Comparison of ENCODE assay signal across 25 cellular contexts in the genomic region with DNA sequence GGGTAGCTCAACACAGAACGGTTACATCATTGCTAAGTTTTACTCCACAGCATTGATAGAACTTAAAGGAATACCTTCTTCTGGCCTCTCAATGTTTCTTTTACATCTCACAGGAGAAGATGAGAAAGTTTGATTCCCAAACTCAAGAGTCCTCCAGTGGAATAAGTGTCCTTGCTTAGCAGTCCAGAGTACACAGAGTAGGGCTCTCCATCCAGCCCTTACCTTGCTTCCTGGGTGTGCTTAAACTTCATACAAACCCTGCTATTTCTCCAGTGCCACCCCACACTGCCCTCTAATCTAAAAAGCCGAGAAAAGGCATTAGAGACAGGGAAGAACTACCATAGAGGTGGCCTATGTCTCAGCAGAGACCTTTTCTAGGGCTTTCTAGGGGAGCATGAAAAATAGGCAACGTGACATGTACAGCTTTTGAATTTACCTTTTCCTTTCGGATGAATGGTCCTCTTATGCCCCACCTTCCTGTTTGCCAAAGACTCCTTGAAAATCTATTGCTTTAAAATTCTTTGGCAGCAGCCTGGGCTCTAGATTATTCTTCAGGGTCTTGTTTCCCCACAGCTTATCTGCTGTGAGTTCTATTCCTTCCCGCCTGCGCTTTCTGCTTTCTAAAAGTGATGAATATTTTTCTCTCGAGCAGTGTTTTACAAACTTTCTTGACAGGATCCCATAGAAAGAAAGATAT. TPM values are rescaled to one million over a fixed set of nuclear protein-coding genes. Genes with fewer than 3 reads are reported as not detected.
A peak's percentile ranks its signal among the peaks of the same experiment; 100 is the strongest.
DNase-seq lines count a peak whose midpoint lies in the region; ATAC-seq and TF ChIP-seq lines count a peak whose summit lies in the region.
"Had no signal": no experiment of that assay in that cellular context is flagged by ENCODE, and none has a peak within 500 bp of the region (broad histone marks: within the 10 kb centered on the region; RNA-seq: fewer than 3 reads in every experiment).

No MANE protein-coding gene starts in this region.

- no peak for DNase-seq in PC-9
- no peak for DNase-seq in left lung
- peak; percentile 35 for DNase-seq in lung (ENCODE audit: low spot score)
- peak in 1 of 2 donors; percentile 58 for DNase-seq in upper lobe of left lung
- DNase-seq in heart right ventricle = no peak
- no peak for DNase-seq in Ammon's horn (ENCODE audit: low spot score)
- DNase-seq: 8988T; ACHN; AML-193; C1 segment of cervical spinal cord; Calu3; CD4-positive, alpha-beta memory T cell; COR-L47; DMS53; DMS79 treated with DMSO at 0.1 percent for 48 hours; GF-D8; H7; HCEC 1CT had no signal

- peak; percentile 90 for ATAC-seq in left lung
- ATAC-seq in lung (ENCODE audit: insufficient read depth, low FRiP score) = peak; percentile 27
- peak; percentile 25 to 79 for ATAC-seq in upper lobe of left lung (ENCODE audit: low FRiP score in 2 of 2)
- no peak for ATAC-seq in GM21390 (IDR thresholded peaks at IDR 0.05; ENCODE audit: unreplicated experiment)
- no peak for ATAC-seq in heart right ventricle
- ATAC-seq in HG02678 (IDR thresholded peaks at IDR 0.05; ENCODE audit: unreplicated experiment) = no peak
- ATAC-seq: A549 had no signal

- H3K4me3 ChIP-seq in PC-9 (no peak overlapping the region), left lung (no peak overlapping the region), lung (no peak overlapping the region), upper lobe of left lung (no peak overlapping the region), heart right ventricle (no peak overlapping the region)
- H3K4me3 ChIP-seq: A549 had no signal

- H3K4me2 ChIP-seq in PC-9 = no peak overlapping the region
- H3K4me2 ChIP-seq: A549 had no signal

- intact Hi-C loops in PC-9 (cut with micrococcal nuclease; ENCODE audit: unreplicated experiment) (loop anchor here (5.0 kb wide), 1 partner anchor 613 kb away; no protein-coding TSS in a partner anchor), left lung (cut with DNase I) (no loop called here), heart right ventricle (cut with DNase I) (no loop called here)

- no peaks in the 10 kb centered on the region for H3K9me2 ChIP-seq in PC-9 (ENCODE audit: insufficient read depth)

- peaks cover 51% of the 10 kb centered on the region; the same call in 1 of the 2 replicates for H3F3A ChIP-seq in PC-9 (ENCODE audit: insufficient read depth, low read depth)

- H3K27ac ChIP-seq in PC-9 (peak overlapping the region; percentile 18), left lung (peak overlapping the region in 1 of 2 donors; percentile 19), lung (ENCODE audit: low read depth in 1 of 2, low read length in 1 of 2) (peak overlapping the region in 1 of 2 donors; percentile 20), upper lobe of left lung (peak overlapping the region in 2 of 4 donors; percentile 18 to 49), heart right ventricle (no peak overlapping the region)
- H3K27ac ChIP-seq: A549 had no signal

- TF ChIP-seq EP300 in upper lobe of left lung (IDR thresholded peaks at IDR 0.05) = peak in 1 of 4 donors; percentile 63

- peaks cover 90% of the 10 kb centered on the region for H3K36me3 ChIP-seq in PC-9 (ENCODE audit: low read depth)
- no peaks in the 10 kb centered on the region for H3K36me3 ChIP-seq in left lung
- no peaks in the 10 kb centered on the region for H3K36me3 ChIP-seq in lung (ENCODE audit: control insufficient read depth in 2 of 2, insufficient read depth in 2 of 2, low read length in 2 of 2)
- no peaks in the 10 kb centered on the region for H3K36me3 ChIP-seq in upper lobe of left lung
- H3K36me3 ChIP-seq in heart right ventricle = no peaks in the 10 kb centered on the region

- H3K4me1 ChIP-seq in PC-9 (replicated peaks; ENCODE audit: insufficient read depth) (peaks cover 27% of the 10 kb centered on the region), left lung (peaks cover 10 to 16% of the 10 kb centered on the region in 2 donors), lung (ENCODE audit: control insufficient read depth in 2 of 2, insufficient read depth in 2 of 2, low read length in 2 of 2) (peaks cover 4 to 13% of the 10 kb centered on the region in 2 donors), upper lobe of left lung (peaks cover 11 to 30% (median 14%) of the 10 kb centered on the region in 4 donors), heart right ventricle (peaks cover 3 to 27% (median 20%) of the 10 kb centered on the region in 9 donors)
- H3K4me1 ChIP-seq: A549 had no signal

- CTCF ChIA-PET in PC-9 (lab: Charles Lee) = no interaction called here

- H3K9me3 ChIP-seq in PC-9 (ENCODE audit: insufficient read depth, low read depth) (no peaks in the 10 kb centered on the region), left lung (no peaks in the 10 kb centered on the region), lung (ENCODE audit: control insufficient read depth in 2 of 2, insufficient read depth in 1 of 2, low read length in 1 of 2) (no peaks in the 10 kb centered on the region), upper lobe of left lung (no peaks in the 10 kb centered on the region), heart right ventricle (no peaks in the 10 kb centered on the region)
- H3K9me3 ChIP-seq: A549 had no signal

- no peak for TF ChIP-seq POLR2A in upper lobe of left lung (IDR thresholded peaks at IDR 0.05)

- H3K79me2 ChIP-seq in PC-9 (ENCODE audit: low read depth) = peaks cover 95% of the 10 kb centered on the region

- BruUV-seq in PC-9 (replicated peaks; lab: Mats Ljungman, UMichigan) = no TSS peak

- no peaks in the 10 kb centered on the region for H3K27me3 ChIP-seq in PC-9 (ENCODE audit: insufficient read depth, low read depth)
- H3K27me3 ChIP-seq in left lung = no peaks in the 10 kb centered on the region
- no peaks in the 10 kb centered on the region for H3K27me3 ChIP-seq in lung (ENCODE audit: control insufficient read depth, insufficient read depth)
- no peaks in the 10 kb centered on the region for H3K27me3 ChIP-seq in upper lobe of left lung
- H3K27me3 ChIP-seq in heart right ventricle = peaks cover 0 to 5% (median 0%) of the 10 kb centered on the region in 7 donors

- POLR2A ChIA-PET in PC-9 (lab: Charles Lee; ENCODE audit: unreplicated experiment) = no interaction called here

- TF ChIP-seq CTCF in PC-9 (conservative IDR thresholded peaks at IDR 0.05) (no peak), left lung (IDR thresholded peaks at IDR 0.05) (no peak), lung (IDR thresholded peaks at IDR 0.05; ENCODE audit: control extremely low read depth, extremely low read depth) (no peak), upper lobe of left lung (IDR thresholded peaks at IDR 0.05) (no peak), heart right ventricle (IDR thresholded peaks at IDR 0.05) (no peak)

- 0 out of 2 replicates have a peak, but pooled peaks cover 2% of the 10 kb centered on the region for H4K20me1 ChIP-seq in PC-9 (ENCODE audit: insufficient read depth)

- no peak overlapping the region for H2AFZ ChIP-seq in PC-9

- 64 to 85% methylated on average over 7 of the region's 7 CpGs for WGBS in lung, 2 donors
- WGBS in upper lobe of left lung, 2 donors = 69 to 83% methylated on average over 7 of the region's 7 CpGs
- 93 to 95% methylated on average over 7 of the region's 7 CpGs for WGBS in heart right ventricle, 2 donors

RNA-seq across cellular contexts. Expression of a gene that starts 12.1 kb away (rescaled TPM):
- total RNA-seq in PC-9 (2021) (112 and 162 TPM in 2 replicates), left lung (10 to 100 TPM; 29.6 to 30.0 TPM), lung (10 to 100 TPM in 1 of 2 donors, 1 to 10 TPM in 1; 4.0 to 14.8 TPM), upper lobe of left lung (10 to 100 TPM in 1 of 6 donors, 1 to 10 TPM in 5; 2.3 to 10.3 (median 7.5) TPM), heart right ventricle (not detected)
- polyA plus RNA-seq in lung (10 to 100 TPM; 10.5 to 23.3 TPM), heart right ventricle (not detected)
- total RNA-seq: CD4-positive, alpha-beta memory T cell; Daoy; G401; H1; H7 had no signal
- polyA plus RNA-seq: BJ; CD4-positive, alpha-beta memory T cell; H1 had no signal

Comparison
In these comparisons a context has a peak if more than half of its experiments do, and no peak if none do; other contexts are left out.
1. ATAC-seq: peak in left lung (single experiment), lung (single experiment) and upper lobe of left lung (2 of 2); none in GM21390 (single experiment), heart right ventricle (0 of 8) and HG02678 (single experiment).